In the genomic region with DNA sequence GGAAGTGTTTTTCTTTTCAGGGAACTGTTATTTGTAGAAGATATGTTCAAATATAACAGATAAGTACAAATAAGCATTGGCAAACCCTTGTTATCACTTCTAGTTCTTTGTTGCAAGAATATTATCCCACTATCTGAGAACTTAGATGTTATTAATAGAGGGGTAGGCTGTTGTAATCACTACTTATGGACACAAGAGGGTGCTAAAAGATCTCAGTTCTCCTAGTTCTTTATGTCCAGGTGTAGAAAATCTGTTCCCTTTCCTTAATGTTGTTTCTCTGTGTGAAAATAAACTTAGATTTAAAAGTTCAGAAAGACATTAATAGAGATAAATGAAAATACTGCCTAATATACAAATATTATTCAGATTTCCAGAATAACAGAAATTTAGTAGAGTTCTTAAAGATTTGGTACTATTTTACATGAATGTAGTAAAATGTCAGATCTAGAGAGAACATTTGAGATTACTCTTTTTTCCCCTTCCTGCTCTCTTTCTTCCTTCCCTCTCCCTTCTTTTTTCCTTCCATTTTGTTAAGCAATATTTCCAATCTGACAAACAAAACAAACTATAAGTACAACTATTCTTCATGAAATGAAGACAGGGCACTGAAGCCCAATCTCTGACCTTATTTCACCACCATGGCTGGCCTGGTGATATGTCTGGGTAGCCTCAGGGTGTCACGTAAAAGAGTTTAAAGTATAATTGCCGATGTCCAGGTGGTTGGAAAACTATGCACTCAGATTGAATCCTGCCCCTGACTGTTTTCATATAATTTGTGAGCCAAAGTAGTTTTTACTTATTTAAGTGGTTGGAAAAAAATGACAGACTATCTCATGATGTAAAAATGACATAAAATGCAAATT, we compare ENCODE assay signal across 10 cellular contexts. TPM values are rescaled to one million over a fixed set of nuclear protein-coding genes. Genes with fewer than 3 reads are reported as not detected.
DNase-seq lines count a peak whose midpoint lies in the region; ATAC-seq and TF ChIP-seq lines count a peak whose summit lies in the region.
"Had no signal": no experiment of that assay in that cellular context is flagged by ENCODE, and none has a peak within 500 bp of the region (broad histone marks: within the 10 kb centered on the region; RNA-seq: fewer than 3 reads in every experiment).

No MANE protein-coding gene starts in this region.

- H3K27ac ChIP-seq in colonic mucosa, result no peak overlapping the region

- H3K36me3 ChIP-seq in colonic mucosa, result no peaks in the 10 kb centered on the region
- H3K36me3 ChIP-seq: HAP-1 had no signal

- H3K4me1 ChIP-seq in colonic mucosa, result no peaks in the 10 kb centered on the region
- H3K4me1 ChIP-seq: HAP-1 had no signal

- H3K4me3 ChIP-seq in AG04449 (ENCODE audit: low read depth, low read length) (no peak overlapping the region), colonic mucosa (no peak overlapping the region)
- H3K4me3 ChIP-seq: HAP-1 had no signal

- H3K9me3 ChIP-seq in colonic mucosa, result no peaks in the 10 kb centered on the region
- H3K9me3 ChIP-seq: HAP-1 had no signal

- DNase-seq in AG04449 (ENCODE audit: low read depth, low spot score) (peak; percentile 10), NCI-H748 treated with DMSO at 0.1 percent for 48 hours (lab: John Stamatoyannopoulos, UW) (peak; percentile 70), colonic mucosa (no peak), mesothelial cell of epicardium (ENCODE audit: low spot score in 2 of 2, unreplicated experiment in 2 of 2) (no peak), OCI-M2 (lab: John Stamatoyannopoulos, UW; ENCODE audit: unreplicated experiment) (no peak)
- no peak for DNase-seq in activated T-helper 1 cell treated with anti-CD3 and anti-CD28 coated beads, Interleukin-12 subunit alpha, Interleukin-12 subunit beta, Interleukin-2, Interleukin-4 antibody, amounts not matched to agents 30 ng/mL and 10 ng/mL and 1 ng/mL, durations not matched to agents 14 hours and 24 hours and 36 hours (ENCODE audit: low spot score)

- peaks cover 20% of the 10 kb centered on the region for H3K4me1 Mint-ChIP-seq in mesothelial cell of epicardium
- H3K4me1 Mint-ChIP-seq in activated T-helper 1 cell treated with anti-CD3 and anti-CD28 coated beads, Interleukin-12 subunit alpha, Interleukin-12 subunit beta, Interleukin-2, Interleukin-4 antibody, amounts not matched to agents 30 ng/mL and 10 ng/mL and 1 ng/mL, durations not matched to agents 14 hours and 24 hours and 36 hours (ENCODE audit: low read depth), result no peaks in the 10 kb centered on the region

- H3K27ac Mint-ChIP-seq in mesothelial cell of epicardium, result peak overlapping the region; percentile 33
- no peak overlapping the region for H3K27ac Mint-ChIP-seq in activated T-helper 1 cell treated with anti-CD3 and anti-CD28 coated beads, Interleukin-12 subunit alpha, Interleukin-12 subunit beta, Interleukin-2, Interleukin-4 antibody, amounts not matched to agents 30 ng/mL and 10 ng/mL and 1 ng/mL, durations not matched to agents 14 hours and 24 hours and 36 hours

- H3K9me3 Mint-ChIP-seq in mesothelial cell of epicardium, result peaks cover 5% of the 10 kb centered on the region
- H3K9me3 Mint-ChIP-seq in activated T-helper 1 cell treated with anti-CD3 and anti-CD28 coated beads, Interleukin-12 subunit alpha, Interleukin-12 subunit beta, Interleukin-2, Interleukin-4 antibody, amounts not matched to agents 30 ng/mL and 10 ng/mL and 1 ng/mL, durations not matched to agents 14 hours and 24 hours and 36 hours, result no peaks in the 10 kb centered on the region

- CTCF ChIA-PET in AG04449 (lab: Yijun Ruan, JAX), result interaction anchor here (1.0 to 2.8 kb wide), 4 partner anchors 8 to 782 kb away, joined by 3 to 18 read pairs (median 4); no protein-coding TSS in a partner anchor

- no peak overlapping the region for H3K4me3 Mint-ChIP-seq in mesothelial cell of epicardium
- no peak overlapping the region for H3K4me3 Mint-ChIP-seq in activated T-helper 1 cell treated with anti-CD3 and anti-CD28 coated beads, Interleukin-12 subunit alpha, Interleukin-12 subunit beta, Interleukin-2, Interleukin-4 antibody, amounts not matched to agents 30 ng/mL and 10 ng/mL and 1 ng/mL, durations not matched to agents 14 hours and 24 hours and 36 hours

- H3K27me3 ChIP-seq in colonic mucosa, result no peaks in the 10 kb centered on the region

- peaks cover 12% of the 10 kb centered on the region for H3K36me3 Mint-ChIP-seq in mesothelial cell of epicardium
- H3K36me3 Mint-ChIP-seq in activated T-helper 1 cell treated with anti-CD3 and anti-CD28 coated beads, Interleukin-12 subunit alpha, Interleukin-12 subunit beta, Interleukin-2, Interleukin-4 antibody, amounts not matched to agents 30 ng/mL and 10 ng/mL and 1 ng/mL, durations not matched to agents 14 hours and 24 hours and 36 hours (ENCODE audit: low read depth), result no peaks in the 10 kb centered on the region

- intact Hi-C loops in colonic mucosa (cut with DNase I), result loop anchor here (5.0 kb wide), 2 partner anchors 167 to 782 kb away; no protein-coding TSS in a partner anchor
- intact Hi-C loops in activated T-helper 1 cell treated with anti-CD3 and anti-CD28 coated beads, Interleukin-12 subunit alpha, Interleukin-12 subunit beta, Interleukin-2, Interleukin-4 antibody, amounts not matched to agents 30 ng/mL and 10 ng/mL and 1 ng/mL, durations not matched to agents 14 hours and 24 hours and 36 hours (cut with micrococcal nuclease), result loop anchor here (2.0 kb wide), 2 partner anchors 171 to 425 kb away; no protein-coding TSS in a partner anchor

- peak; percentile 46 for TF ChIP-seq CTCF in AG04449 (IDR thresholded peaks at IDR 0.05; ENCODE audit: insufficient read depth, low read length, missing control alignments)
- TF ChIP-seq CTCF in colonic mucosa (IDR thresholded peaks at IDR 0.05), result peak; percentile 67
- TF ChIP-seq CTCF in mesothelial cell of epicardium (IDR thresholded peaks at IDR 0.05; ENCODE audit: unreplicated experiment), result peak; percentile 62

- no peaks in the 10 kb centered on the region for H3K27me3 Mint-ChIP-seq in mesothelial cell of epicardium (ENCODE audit: low read depth)
- no peaks in the 10 kb centered on the region for H3K27me3 Mint-ChIP-seq in activated T-helper 1 cell treated with anti-CD3 and anti-CD28 coated beads, Interleukin-12 subunit alpha, Interleukin-12 subunit beta, Interleukin-2, Interleukin-4 antibody, amounts not matched to agents 30 ng/mL and 10 ng/mL and 1 ng/mL, durations not matched to agents 14 hours and 24 hours and 36 hours (ENCODE audit: insufficient read depth)

- POLR2A ChIA-PET in AG04449 (lab: Yijun Ruan, JAX), result no interaction called here

- ATAC-seq in GM18511 (IDR thresholded peaks at IDR 0.05; ENCODE audit: unreplicated experiment) (peak; percentile 86), HG03097 (IDR thresholded peaks at IDR 0.05; ENCODE audit: low FRiP score, unreplicated experiment) (peak; percentile 61)

- H3K9ac ChIP-seq in colonic mucosa (ENCODE audit: low read depth in 2 of 2, low read length in 2 of 2), result no peak overlapping the region

RNA-seq across cellular contexts. Expression of a gene that starts 43.6 kb away (rescaled TPM):
- not detected for total RNA-seq in colonic mucosa
- 0.42 to 0.59 TPM in 2 of 3 replicates, not detected in the other for total RNA-seq in mesothelial cell of epicardium
- not detected in 2 replicates for total RNA-seq in activated T-helper 1 cell treated with anti-CD3 and anti-CD28 coated beads, Interleukin-12 subunit alpha, Interleukin-12 subunit beta, Interleukin-2, Interleukin-4 antibody, amounts not matched to agents 30 ng/mL and 10 ng/mL and 1 ng/mL, durations not matched to agents 14 hours and 24 hours and 36 hours
- total RNA-seq: glomerular endothelial cell had no signal

Comparison
In these comparisons a context has a peak if more than half of its experiments do, and no peak if none do; other contexts are left out.
1. DNase-seq: peak in AG04449 (single experiment) and NCI-H748 treated with DMSO at 0.1 percent for 48 hours (single experiment); none in colonic mucosa (single experiment), mesothelial cell of epicardium (0 of 2), activated T-helper 1 cell treated with anti-CD3 and anti-CD28 coated beads, Interleukin-12 subunit alpha, Interleukin-12 subunit beta, Interleukin-2, Interleukin-4 antibody, amounts not matched to agents 30 ng/mL and 10 ng/mL and 1 ng/mL, durations not matched to agents 14 hours and 24 hours and 36 hours (single experiment) and OCI-M2 (single experiment).
2. Peak in every context shown above with its lines, with median percentiles within 50 percentile points of each other: CTCF ChIP-seq.